ENCODE assay signal across 8 cellular contexts in the genomic region with DNA sequence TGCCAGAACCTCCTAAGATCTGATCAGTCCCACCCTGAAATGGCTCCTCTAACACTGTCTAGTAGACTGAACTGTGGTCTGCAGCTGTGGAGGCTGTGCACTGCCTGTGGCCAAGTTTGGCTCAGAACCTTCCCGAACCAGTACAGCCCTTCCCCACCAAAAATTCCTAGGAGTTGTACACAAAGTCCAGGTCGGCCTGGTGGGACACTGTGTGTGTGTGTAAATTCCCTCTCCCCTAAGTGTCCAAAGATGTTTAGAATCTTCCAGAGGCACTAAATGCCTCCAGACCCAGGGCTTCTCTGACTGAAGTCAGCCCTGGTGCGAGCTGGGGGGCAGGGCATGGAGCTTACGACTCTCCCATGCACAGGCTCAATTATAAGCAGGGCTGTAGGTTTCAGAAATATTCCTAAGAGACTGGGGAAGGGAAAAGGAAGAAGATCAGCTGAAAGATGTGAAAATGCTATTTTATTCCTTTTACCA.
A peak's percentile ranks its signal among the peaks of the same experiment; 100 is the strongest.
DNase-seq lines count a peak whose midpoint lies in the region; ATAC-seq and TF ChIP-seq lines count a peak whose summit lies in the region.

No MANE protein-coding gene starts in this region.

- peaks cover 12% of the 10 kb centered on the region for H3K4me1 ChIP-seq in fibroblast of lung (ENCODE audit: control insufficient read depth, extremely low read depth, insufficient read depth, low read length)

- H3K4me2 ChIP-seq in fibroblast of lung (ENCODE audit: extremely low read depth, insufficient read depth, low read length), result peak overlapping the region; percentile 38

- DNase-seq in D341Med (ENCODE audit: low spot score) (peak; percentile 51), RPMI7951 (ENCODE audit: low read depth) (peak; percentile 10), fibroblast of lung (ENCODE audit: low read depth in 2 of 2) (no peak), retinal pigment epithelial cell (ENCODE audit: low read depth) (no peak), erythroblast (lab: John Stamatoyannopoulos, UW) (no peak)
- no peak for DNase-seq in NK-92 treated with Interleukin-12 subunit alpha and Interleukin-12 subunit beta, amount 100 ng/mL, for 24 hours (lab: John Stamatoyannopoulos, UW)

- H4K20me1 ChIP-seq in fibroblast of lung (ENCODE audit: control insufficient read depth, extremely low read depth, insufficient read depth, low read length), result no peaks in the 10 kb centered on the region

- no peak for TF ChIP-seq POLR2A in erythroblast (IDR thresholded peaks at IDR 0.05; ENCODE audit: low read length)

- H2AFZ ChIP-seq in fibroblast of lung (ENCODE audit: low read length), result peak overlapping the region; percentile 81

- TF ChIP-seq CTCF in fibroblast of lung (conservative IDR thresholded peaks at IDR 0.05 in 1 of 2, IDR thresholded peaks at IDR 0.05 in 1 of 2; ENCODE audit: low read depth in 1 of 2, low read length in 2 of 2) (no peak), retinal pigment epithelial cell (conservative IDR thresholded peaks at IDR 0.05; ENCODE audit: low read depth, low read length) (no peak)

- ATAC-seq in HG03439 (IDR thresholded peaks at IDR 0.05; ENCODE audit: unreplicated experiment), result no peak
- no peak for ATAC-seq in HG03442 (IDR thresholded peaks at IDR 0.05; ENCODE audit: unreplicated experiment)

- no peaks in the 10 kb centered on the region for H3K27me3 ChIP-seq in fibroblast of lung (ENCODE audit: control insufficient read depth, insufficient read depth, low read length)

- no peaks in the 10 kb centered on the region for H3K9me3 ChIP-seq in fibroblast of lung (ENCODE audit: control insufficient read depth, insufficient read depth, low read depth, low read length)

- H3K36me3 ChIP-seq in fibroblast of lung (ENCODE audit: control insufficient read depth, insufficient read depth, low read length), result no peaks in the 10 kb centered on the region

- H3K9ac ChIP-seq in fibroblast of lung (ENCODE audit: insufficient read depth, low read length), result no peak overlapping the region

- no peaks in the 10 kb centered on the region for H3K79me2 ChIP-seq in fibroblast of lung (ENCODE audit: control insufficient read depth, insufficient read depth, low read length)

- H3K27ac ChIP-seq in fibroblast of lung (ENCODE audit: insufficient read depth, low read length), result no peak overlapping the region

- H3K4me3 ChIP-seq in fibroblast of lung (replicated peaks in 1 of 4; ENCODE audit: control extremely low read depth in 1 of 4, insufficient read depth in 1 of 4, low read depth in 3 of 4, low read length in 4 of 4) (no peak overlapping the region), retinal pigment epithelial cell (ENCODE audit: low read length) (peak overlapping the region; percentile 10)

Comparison
In these comparisons a context has a peak if more than half of its experiments do, and no peak if none do; other contexts are left out.
1. DNase-seq: peak in D341Med (single experiment) and RPMI7951 (single experiment); none in fibroblast of lung (0 of 2), retinal pigment epithelial cell (single experiment), NK-92 treated with Interleukin-12 subunit alpha and Interleukin-12 subunit beta, amount 100 ng/mL, for 24 hours (single experiment) and erythroblast (0 of 2).